16 cellular contexts compared by ENCODE assay signal in genomic region chr2:223947711-223948205, GRCh38. TPM values are rescaled to one million over a fixed set of nuclear protein-coding genes. Genes with fewer than 3 reads are reported as not detected.
A peak's percentile ranks its signal among the peaks of the same experiment; 100 is the strongest.
DNase-seq lines count a peak whose midpoint lies in the region; ATAC-seq and TF ChIP-seq lines count a peak whose summit lies in the region.
"Had no signal": no experiment of that assay in that cellular context is flagged by ENCODE, and none has a peak within 500 bp of the region (broad histone marks: within the 10 kb centered on the region; RNA-seq: fewer than 3 reads in every experiment).

No MANE protein-coding gene starts in this region.

- H3K36me3 ChIP-seq in HCT116 (ENCODE audit: control insufficient read depth in 1 of 2, insufficient read depth in 2 of 2, low read length in 2 of 2) (no peaks in the 10 kb centered on the region), mesendoderm (ENCODE audit: control insufficient read depth, insufficient read depth, low read length) (no peaks in the 10 kb centered on the region), transverse colon (no peaks in the 10 kb centered on the region)
- H3K36me3 ChIP-seq: left ventricle myocardium inferior, MG63 had no signal

- peak overlapping the region; percentile 28 for H3K4me3 Mint-ChIP-seq in activated T-helper 17 cell treated with anti-CD3 and anti-CD28 coated beads, Interleukin-2, amount 50 U/mL, for 72 hours
- H3K4me3 Mint-ChIP-seq: CD8-positive, alpha-beta T cell had no signal

- TF ChIP-seq CTCF in HCT116 (IDR thresholded peaks at IDR 0.05 in 2 of 3, conservative IDR thresholded peaks at IDR 0.05 in 1 of 3; ENCODE audit: borderline replicate concordance in 1 of 3, insufficient read depth in 1 of 3, low read depth in 2 of 3, low read length in 2 of 3) (no peak), transverse colon (IDR thresholded peaks at IDR 0.05) (no peak)

- TF ChIP-seq EP300 in transverse colon (IDR thresholded peaks at IDR 0.05; ENCODE audit: low read depth) = no peak

- peak overlapping the region; percentile 74 for H3K27ac Mint-ChIP-seq in activated T-helper 17 cell treated with anti-CD3 and anti-CD28 coated beads, Interleukin-2, amount 50 U/mL, for 72 hours
- H3K27ac Mint-ChIP-seq: CD8-positive, alpha-beta T cell had no signal

- peak; percentile 41 for ATAC-seq in HCT116
- no peak for ATAC-seq in activated T-helper 17 cell treated with anti-CD3 and anti-CD28 coated beads, Interleukin-2, amount 50 U/mL, for 72 hours (replicated peaks)
- ATAC-seq in GM18519 (IDR thresholded peaks at IDR 0.05; ENCODE audit: low FRiP score, unreplicated experiment) = no peak
- ATAC-seq: CD8-positive, alpha-beta T cell had no signal

- H3K9me2 ChIP-seq in HCT116 (ENCODE audit: insufficient read depth) = no peaks in the 10 kb centered on the region

- H3K9me3 Mint-ChIP-seq in activated T-helper 17 cell treated with anti-CD3 and anti-CD28 coated beads, Interleukin-2, amount 50 U/mL, for 72 hours = no peaks in the 10 kb centered on the region
- H3K9me3 Mint-ChIP-seq: CD8-positive, alpha-beta T cell had no signal

- POLR2A ChIA-PET in HCT116 (lab: Charles Lee) = no interaction called here

- peaks cover 11 to 29% of the 10 kb centered on the region in 2 experiments; a peak in 3 of 4 replicates for H3K4me1 ChIP-seq in HCT116 (ENCODE audit: control insufficient read depth in 1 of 2, insufficient read depth in 2 of 2, low read length in 2 of 2)
- peaks cover 6% of the 10 kb centered on the region for H3K4me1 ChIP-seq in mesendoderm (ENCODE audit: control insufficient read depth, low read depth, low read length)
- H3K4me1 ChIP-seq in transverse colon = peaks cover 3 to 52% (median 23%) of the 10 kb centered on the region in 4 donors

- no peak overlapping the region for H2BK15ac ChIP-seq in mesendoderm (replicated peaks; ENCODE audit: low read depth)

- no peak for TF ChIP-seq RAD21 in HCT116 (IDR thresholded peaks at IDR 0.05; ENCODE audit: low read depth)

- H3K9me3 ChIP-seq in HCT116 (ENCODE audit: control insufficient read depth in 1 of 2, insufficient read depth in 1 of 2, low read depth in 1 of 2, low read length in 2 of 2) (no peaks in the 10 kb centered on the region), transverse colon (no peaks in the 10 kb centered on the region)
- H3K9me3 ChIP-seq: left ventricle myocardium inferior, MG63 had no signal

- no peak overlapping the region for H2BK120ac ChIP-seq in mesendoderm (ENCODE audit: low read depth, low read length)

- H3K27me3 ChIP-seq in HCT116 (ENCODE audit: insufficient read depth, low read length) (no peaks in the 10 kb centered on the region), mesendoderm (ENCODE audit: insufficient read depth, low read length, poor library complexity) (no peaks in the 10 kb centered on the region), transverse colon (no peaks in the 10 kb centered on the region)
- H3K27me3 ChIP-seq: MG63 had no signal

- H3K18ac ChIP-seq in mesendoderm (ENCODE audit: low read length) = no peak overlapping the region

- no peak overlapping the region for H3K4me3 ChIP-seq in HCT116 (replicated peaks in 1 of 2; ENCODE audit: low read depth in 1 of 2, low read length in 2 of 2)
- H3K4me3 ChIP-seq in mesendoderm (ENCODE audit: low read length) = no peak overlapping the region
- H3K4me3 ChIP-seq in transverse colon = no peak overlapping the region
- H3K4me3 ChIP-seq: left ventricle myocardium inferior, MG63 had no signal

- H4K20me1 ChIP-seq in HCT116 (ENCODE audit: insufficient read depth) = no peaks in the 10 kb centered on the region

- H3K36me3 Mint-ChIP-seq in activated T-helper 17 cell treated with anti-CD3 and anti-CD28 coated beads, Interleukin-2, amount 50 U/mL, for 72 hours (ENCODE audit: low read depth) = peaks cover 19% of the 10 kb centered on the region

- H3K4ac ChIP-seq in mesendoderm (ENCODE audit: low read depth, low read length) = no peak overlapping the region

- RAD21 ChIA-PET in HCT116 (lab: Charles Lee; ENCODE audit: low non-redundant PET in 1 of 2, low total read pairs in 2 of 2, uncharacterized antibody in 2 of 2, unreplicated experiment in 2 of 2) = no interaction called here

- in situ Hi-C loops in transverse colon (cut with MboI; ENCODE audit: low pct_ligation_motif_present in 1 of 4, low pct_unique_long_range_greater_than_20kb in 1 of 4, low sequenced_read_pairs in 3 of 4) = no loop called here

- H3K9ac ChIP-seq in HCT116 (ENCODE audit: low read length) (no peak overlapping the region), mesendoderm (ENCODE audit: low read length) (no peak overlapping the region)

- peak; percentile 33 for DNase-seq in DMS 273 (lab: John Stamatoyannopoulos, UW; ENCODE audit: unreplicated experiment)
- no peak for DNase-seq in DMS 273 treated with DMSO at 0.1 percent for 48 hours (lab: John Stamatoyannopoulos, UW)
- no peak for DNase-seq in HCT116 (ENCODE audit: low read depth, low spot score)
- peak; percentile 78 for DNase-seq in mesendoderm
- no peak for DNase-seq in transverse colon
- no peak for DNase-seq in NCI-H2171 (lab: John Stamatoyannopoulos, UW)
- DNase-seq: activated CD4-positive, alpha-beta T cell treated with anti-CD3 and anti-CD28 coated beads for 1 hour; CD8-positive, alpha-beta T cell; GOT3; hippocampal formation; left ventricle myocardium inferior; MG63; NCI-H2227 treated with DMSO at 0.1 percent for 48 hours had no signal

- no CpG with 5 or more reads among the region's 5 CpGs for WGBS in mesendoderm (ENCODE audit: extremely low coverage, insufficient coverage, low lambda C conversion rate)
- WGBS in transverse colon (ENCODE audit: low coverage in 1 of 2), 2 donors = 60 to 77% methylated on average over 2 to 5 of the region's 5 CpGs

- no TSS peak for BruUV-seq in HCT116 (replicated peaks; lab: Mats Ljungman, UMichigan)

- H2BK5ac ChIP-seq in mesendoderm (ENCODE audit: low read length) = no peak overlapping the region

- H2AK5ac ChIP-seq in mesendoderm (ENCODE audit: low read length) = no peak overlapping the region

- H3K56ac ChIP-seq in mesendoderm (ENCODE audit: low read length) = peak overlapping the region; percentile 49

- peaks cover 4% of the 10 kb centered on the region for H3K79me1 ChIP-seq in mesendoderm (ENCODE audit: low read length)

- H2AFZ ChIP-seq in HCT116 (ENCODE audit: low read depth, low read length, poor library complexity, severe bottlenecking) = peak overlapping the region; percentile 56

- H3K27me3 Mint-ChIP-seq in activated T-helper 17 cell treated with anti-CD3 and anti-CD28 coated beads, Interleukin-2, amount 50 U/mL, for 72 hours = no peaks in the 10 kb centered on the region

- no peak overlapping the region for H4K5ac ChIP-seq in mesendoderm (ENCODE audit: low read length)

- no peak overlapping the region for H3K23ac ChIP-seq in mesendoderm (ENCODE audit: low read length)

- H3K79me2 ChIP-seq in HCT116 (ENCODE audit: insufficient read depth, low read length) (peaks cover 22% of the 10 kb centered on the region), mesendoderm (ENCODE audit: control insufficient read depth, insufficient read depth, low read length) (peaks cover 15% of the 10 kb centered on the region)

- CTCF ChIA-PET in HCT116 (lab: Charles Lee) = no interaction called here

- H4K8ac ChIP-seq in mesendoderm (ENCODE audit: low read depth, low read length) = no peak overlapping the region

- intact Hi-C loops in HCT116 (cut with micrococcal nuclease) = loop anchor here (10.0 kb wide), 2 partner anchors 113 to 253 kb away; partner anchors contain the start of gene AP1S3
- intact Hi-C loops in transverse colon (cut with DNase I; ENCODE audit: low total_unique reads) = no loop called here

- no peak overlapping the region for H3K27ac ChIP-seq in HCT116 (ENCODE audit: low read depth, low read length)
- no peak overlapping the region for H3K27ac ChIP-seq in mesendoderm (ENCODE audit: low read depth, low read length)
- no peak overlapping the region for H3K27ac ChIP-seq in transverse colon
- H3K27ac ChIP-seq: 22Rv1, left ventricle myocardium inferior had no signal

- TF ChIP-seq POLR2A in HCT116 (IDR thresholded peaks at IDR 0.05; ENCODE audit: borderline replicate concordance, extremely low read depth, insufficient read depth, insufficient read length) (no peak), transverse colon (IDR thresholded peaks at IDR 0.05) (no peak)

- peaks cover 42% of the 10 kb centered on the region for H3K4me1 Mint-ChIP-seq in activated T-helper 17 cell treated with anti-CD3 and anti-CD28 coated beads, Interleukin-2, amount 50 U/mL, for 72 hours

- peak overlapping the region; percentile 30; the same call in 1 of the 2 replicates for H3K4me2 ChIP-seq in HCT116 (ENCODE audit: low read length)
- H3K4me2 ChIP-seq in mesendoderm (ENCODE audit: low read length) = no peak overlapping the region

RNA-seq across cellular contexts. Expression of gene WDFY1, which starts 2.6 kb away (rescaled TPM):
- total RNA-seq in HCT116 (2021; ENCODE audit: unreplicated experiment) (44.7 TPM), transverse colon (10 to 100 TPM; 40.4 to 99.6 (median 71.6) TPM)
- polyA plus RNA-seq in HCT116 (2012) = 41.8 and 56.0 TPM in 2 replicates
- total RNA-seq in activated T-helper 17 cell treated with anti-CD3 and anti-CD28 coated beads, Interleukin-2, amount 50 U/mL, for 72 hours = 10 to 100 TPM; 31.4 to 40.6 TPM
- polyA plus RNA-seq in mesendoderm (2013, experiment 1 of 2) = 41.8 TPM
- 41.0 TPM for polyA plus RNA-seq in mesendoderm (2013, experiment 2 of 2)

RNA-seq across cellular contexts. Expression of gene MRPL44, which starts 9.5 kb away (rescaled TPM):
- total RNA-seq in HCT116 (2021; ENCODE audit: unreplicated experiment) (45.8 TPM), transverse colon (10 to 100 TPM; 18.9 to 58.4 (median 31.7) TPM)
- 18.2 and 24.1 TPM in 2 replicates for polyA plus RNA-seq in HCT116 (2012)
- total RNA-seq in activated T-helper 17 cell treated with anti-CD3 and anti-CD28 coated beads, Interleukin-2, amount 50 U/mL, for 72 hours = 10 to 100 TPM; 40.3 to 42.0 TPM
- polyA plus RNA-seq in mesendoderm (2013, experiment 1 of 2) = 49.3 TPM
- 49.4 TPM for polyA plus RNA-seq in mesendoderm (2013, experiment 2 of 2)

Comparison
In these comparisons a context has a peak if more than half of its experiments do, and no peak if none do; other contexts are left out.
1. DNase-seq: peak in DMS 273 (single experiment) and mesendoderm (single experiment); none in DMS 273 treated with DMSO at 0.1 percent for 48 hours (single experiment), HCT116 (single experiment), transverse colon (single experiment) and NCI-H2171 (single experiment).